17 cellular contexts compared by ENCODE assay signal in genomic region chr3:44455318-44455717, GRCh38. TPM values are rescaled to one million over a fixed set of nuclear protein-coding genes. Genes with fewer than 3 reads are reported as not detected.
DNase-seq lines count a peak whose midpoint lies in the region; ATAC-seq and TF ChIP-seq lines count a peak whose summit lies in the region.
"Had no signal": no experiment of that assay in that cellular context is flagged by ENCODE, and none has a peak within 500 bp of the region (broad histone marks: within the 10 kb centered on the region; RNA-seq: fewer than 3 reads in every experiment).

No MANE protein-coding gene starts in this region.

- no peak overlapping the region for H3K4me3 ChIP-seq in heart right ventricle
- H3K4me3 ChIP-seq: HAP-1 had no signal

- TF ChIP-seq CTCF in CD14-positive monocyte (IDR thresholded peaks at IDR 0.05) (no peak), progenitor cell of endocrine pancreas (IDR thresholded peaks at IDR 0.05; ENCODE audit: unreplicated experiment) (no peak), heart right ventricle (IDR thresholded peaks at IDR 0.05) (no peak)

- peaks cover 0 to 12% (median 7%) of the 10 kb centered on the region in 7 donors for H3K9me3 Mint-ChIP-seq in CD14-positive monocyte
- H3K9me3 Mint-ChIP-seq in central memory CD8-positive, alpha-beta T cell, result peaks cover under 1% of the 10 kb centered on the region
- H3K9me3 Mint-ChIP-seq in progenitor cell of endocrine pancreas (ENCODE audit: low read depth), result peaks cover 7% of the 10 kb centered on the region
- H3K9me3 Mint-ChIP-seq: HFFc6 had no signal

- H3K27ac ChIP-seq in heart right ventricle, result no peak overlapping the region

- H3K4me1 ChIP-seq in heart right ventricle, result no peaks in the 10 kb centered on the region
- H3K4me1 ChIP-seq: Caco-2, HAP-1 had no signal

- H3K27me3 Mint-ChIP-seq in CD14-positive monocyte (ENCODE audit: low read depth in 3 of 3) (peaks cover 0 to 1% (median 0%) of the 10 kb centered on the region in 3 donors), progenitor cell of endocrine pancreas (no peaks in the 10 kb centered on the region)
- H3K27me3 Mint-ChIP-seq in central memory CD8-positive, alpha-beta T cell, result no peaks in the 10 kb centered on the region
- H3K27me3 Mint-ChIP-seq: CD4-positive, CD25-positive, alpha-beta regulatory T cell had no signal

- peaks cover 0 to 96% (median 46%) of the 10 kb centered on the region in 9 donors for H3K36me3 ChIP-seq in heart right ventricle

- 95 to 97% methylated on average over 10 of the region's 10 CpGs for WGBS in heart right ventricle, 2 donors

- no peak for DNase-seq in CD14-positive monocyte (ENCODE audit: low spot score)
- no peak for DNase-seq in central memory CD8-positive, alpha-beta T cell (ENCODE audit: low spot score in 2 of 2)
- DNase-seq in progenitor cell of endocrine pancreas (ENCODE audit: low spot score, unreplicated experiment), result no peak
- no peak for DNase-seq in NCI-H1694 treated with DMSO at 0.1 percent for 48 hours (lab: John Stamatoyannopoulos, UW)
- DNase-seq in heart right ventricle, result no peak
- DNase-seq: C1 segment of cervical spinal cord; Caco-2; CD4-positive, CD25-positive, alpha-beta regulatory T cell; CD8-positive, alpha-beta T cell; DMS 273 treated with DMSO at 0.1 percent for 48 hours; DMS79; EL; GF-D8; GOT3; HFFc6 had no signal

- H3K4me3 Mint-ChIP-seq in CD14-positive monocyte (no peak overlapping the region), progenitor cell of endocrine pancreas (ENCODE audit: low read depth) (no peak overlapping the region)
- no peak overlapping the region for H3K4me3 Mint-ChIP-seq in central memory CD8-positive, alpha-beta T cell
- H3K4me3 Mint-ChIP-seq: CD4-positive, CD25-positive, alpha-beta regulatory T cell; CD8-positive, alpha-beta T cell; HFFc6 had no signal

- intact Hi-C loops in CD14-positive monocyte (cut with micrococcal nuclease), result no loop called here
- intact Hi-C loops in heart right ventricle (cut with DNase I), result no loop called here

- H3K36me3 Mint-ChIP-seq in CD14-positive monocyte, result peaks cover 56 to 72% of the 10 kb centered on the region in 2 donors
- H3K36me3 Mint-ChIP-seq in central memory CD8-positive, alpha-beta T cell (ENCODE audit: insufficient read depth), result peaks cover 52% of the 10 kb centered on the region
- peaks cover 57% of the 10 kb centered on the region for H3K36me3 Mint-ChIP-seq in progenitor cell of endocrine pancreas (ENCODE audit: insufficient read depth)

- no peaks in the 10 kb centered on the region for H3K4me1 Mint-ChIP-seq in CD14-positive monocyte
- H3K4me1 Mint-ChIP-seq in central memory CD8-positive, alpha-beta T cell, result peaks cover 18% of the 10 kb centered on the region
- no peaks in the 10 kb centered on the region for H3K4me1 Mint-ChIP-seq in progenitor cell of endocrine pancreas (ENCODE audit: low read depth)

- H3K9me3 ChIP-seq in heart right ventricle, result peaks cover 0 to 7% (median 4%) of the 10 kb centered on the region in 11 donors

- ATAC-seq in central memory CD8-positive, alpha-beta T cell (replicated peaks; ENCODE audit: extremely low read depth, poor library complexity, severe bottlenecking), result no peak
- no peak for ATAC-seq in GM19397 (IDR thresholded peaks at IDR 0.05; ENCODE audit: unreplicated experiment)
- ATAC-seq in heart right ventricle, result no peak
- ATAC-seq: CD8-positive, alpha-beta T cell had no signal

- H3K27ac Mint-ChIP-seq in CD14-positive monocyte (peak overlapping the region in 5 of 7 donors; percentile 12 to 78 (median 34)), progenitor cell of endocrine pancreas (peak overlapping the region; percentile 89)
- peak overlapping the region; percentile 11 for H3K27ac Mint-ChIP-seq in central memory CD8-positive, alpha-beta T cell (ENCODE audit: low read depth)
- H3K27ac Mint-ChIP-seq: CD4-positive, CD25-positive, alpha-beta regulatory T cell; CD8-positive, alpha-beta T cell; HFFc6 had no signal

- H3K27me3 ChIP-seq in heart right ventricle, result no peaks in the 10 kb centered on the region

RNA-seq across cellular contexts. Expression of gene ZNF445, which starts 22.2 kb away (rescaled TPM):
- polyA plus RNA-seq in CD14-positive monocyte (1 to 10 TPM in 1 of 2 donors, under 1 TPM in 1; 0.41 to 1.1 TPM), heart right ventricle (1 to 10 TPM; 1.6 to 5.6 TPM)
- total RNA-seq in progenitor cell of endocrine pancreas (62.5 and 64.0 TPM in 2 replicates), heart right ventricle (10 to 100 TPM; 11.3 to 18.6 (median 15.7) TPM)

Comparison
In these comparisons a context has a peak if more than half of its experiments do, and no peak if none do; other contexts are left out.
1. H3K27ac Mint-ChIP-seq: peak in every context shown above with its lines; median percentile 89 in progenitor cell of endocrine pancreas; 34 in CD14-positive monocyte; 11 in central memory CD8-positive, alpha-beta T cell.